10 cellular contexts compared by ENCODE assay signal in the genomic region with DNA sequence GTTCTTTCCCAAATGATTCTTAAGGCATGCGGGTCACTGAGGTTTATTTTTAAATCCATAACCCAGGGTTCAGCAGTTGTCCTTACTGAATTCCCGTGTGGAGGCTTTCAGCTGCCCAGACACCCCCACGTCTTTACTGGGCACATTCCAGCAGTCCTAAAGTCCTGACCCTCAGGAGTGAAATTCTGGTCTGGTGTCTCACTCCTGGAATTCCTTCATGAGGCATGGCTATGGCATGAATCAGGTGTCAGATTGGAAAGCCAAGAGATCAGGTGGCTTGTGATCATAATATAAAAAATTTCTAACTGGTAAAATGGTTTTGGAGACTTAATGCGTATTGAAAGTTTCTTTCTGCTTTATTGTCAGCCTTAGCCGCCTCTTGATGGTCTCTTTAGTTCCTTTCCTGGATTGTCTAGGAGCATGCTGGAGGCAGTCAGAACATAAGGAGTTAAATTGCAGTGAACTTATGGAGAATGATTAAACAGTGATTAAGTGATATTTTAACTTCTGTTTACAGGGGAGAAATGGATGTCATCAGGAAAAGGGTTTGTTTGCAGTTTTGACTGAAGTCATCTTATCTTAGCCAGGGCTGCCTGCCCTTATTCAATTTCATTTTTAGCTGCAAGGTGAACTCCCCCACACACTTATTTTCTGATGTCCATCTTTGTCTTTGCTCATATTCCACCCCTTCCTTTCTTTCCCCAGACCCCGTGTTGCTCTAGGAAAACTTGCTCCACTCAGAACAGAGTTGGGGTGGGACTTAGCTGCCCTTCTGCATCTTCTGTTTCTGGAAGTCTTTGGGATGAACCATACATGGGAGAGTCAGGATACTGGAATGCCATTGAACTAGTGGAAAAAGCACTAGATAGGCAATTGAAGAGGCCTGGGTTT. TPM values are rescaled to one million over a fixed set of nuclear protein-coding genes. Genes with fewer than 3 reads are reported as not detected.
DNase-seq lines count a peak whose midpoint lies in the region; ATAC-seq and TF ChIP-seq lines count a peak whose summit lies in the region.
"Had no signal": no experiment of that assay in that cellular context is flagged by ENCODE, and none has a peak within 500 bp of the region (broad histone marks: within the 10 kb centered on the region; RNA-seq: fewer than 3 reads in every experiment).

No MANE protein-coding gene starts in this region.

- H3K4me3 Mint-ChIP-seq in activated T-helper 17 cell treated with anti-CD3 and anti-CD28 coated beads, Interleukin-2, amount 50 U/mL, for 72 hours = no peak overlapping the region
- H3K4me3 Mint-ChIP-seq: activated naive CD4-positive, alpha-beta T cell treated with anti-CD3 and anti-CD28 coated beads, Interleukin-2, amount 50 U/mL, for 24 hours had no signal

- DNase-seq in HT1080 (ENCODE audit: low read depth) (peak; percentile 92), astrocyte of the spinal cord (ENCODE audit: low read depth, low spot score) (peak; percentile 66), kidney tubule cell (ENCODE audit: low spot score) (peak; percentile 98), suprapubic skin (ENCODE audit: low spot score in 2 of 2) (no peak), mucosa of descending colon (no peak)

- TF ChIP-seq CTCF in astrocyte of the spinal cord (IDR thresholded peaks at IDR 0.05; ENCODE audit: low read depth, low read length) = no peak
- no peak for TF ChIP-seq CTCF in suprapubic skin (IDR thresholded peaks at IDR 0.05)
- no peak for TF ChIP-seq CTCF in mucosa of descending colon (IDR thresholded peaks at IDR 0.05)

- no peak overlapping the region for H3K27ac Mint-ChIP-seq in activated T-helper 17 cell treated with anti-CD3 and anti-CD28 coated beads, Interleukin-2, amount 50 U/mL, for 72 hours
- H3K27ac Mint-ChIP-seq: activated naive CD4-positive, alpha-beta T cell treated with anti-CD3 and anti-CD28 coated beads, Interleukin-2, amount 50 U/mL, for 24 hours had no signal

- no peaks in the 10 kb centered on the region for H3K9me3 Mint-ChIP-seq in activated T-helper 17 cell treated with anti-CD3 and anti-CD28 coated beads, Interleukin-2, amount 50 U/mL, for 72 hours
- H3K9me3 Mint-ChIP-seq: activated naive CD4-positive, alpha-beta T cell treated with anti-CD3 and anti-CD28 coated beads, Interleukin-2, amount 50 U/mL, for 24 hours had no signal

- no peaks in the 10 kb centered on the region for H3K27me3 ChIP-seq in suprapubic skin

- H3K9me3 ChIP-seq in suprapubic skin (no peaks in the 10 kb centered on the region), mucosa of descending colon (no peaks in the 10 kb centered on the region)
- H3K9me3 ChIP-seq: HAP-1 had no signal

- no peak for ATAC-seq in activated T-helper 17 cell treated with anti-CD3 and anti-CD28 coated beads, Interleukin-2, amount 50 U/mL, for 72 hours (replicated peaks)
- ATAC-seq in GM21576 (IDR thresholded peaks at IDR 0.05; ENCODE audit: unreplicated experiment) = no peak
- ATAC-seq in GM19455 (IDR thresholded peaks at IDR 0.05; ENCODE audit: unreplicated experiment) = no peak
- no peak for ATAC-seq in mucosa of descending colon

- H3K36me3 ChIP-seq in suprapubic skin (no peaks in the 10 kb centered on the region), mucosa of descending colon (ENCODE audit: low read depth) (no peaks in the 10 kb centered on the region)
- H3K36me3 ChIP-seq: HAP-1 had no signal

- H3K4me1 Mint-ChIP-seq in activated T-helper 17 cell treated with anti-CD3 and anti-CD28 coated beads, Interleukin-2, amount 50 U/mL, for 72 hours = peaks cover 11% of the 10 kb centered on the region

- no peak for TF ChIP-seq POLR2A in suprapubic skin (IDR thresholded peaks at IDR 0.05)

- intact Hi-C loops in mucosa of descending colon (cut with DNase I, micrococcal nuclease) = no loop called here

- 63% methylated on average over 6 of the region's 6 CpGs for WGBS in suprapubic skin

- H3K4me3 ChIP-seq in astrocyte of the spinal cord (ENCODE audit: low read depth, low read length) (no peak overlapping the region), suprapubic skin (no peak overlapping the region), mucosa of descending colon (no peak overlapping the region)
- H3K4me3 ChIP-seq: HAP-1 had no signal

- peaks cover 3% of the 10 kb centered on the region for H3K36me3 Mint-ChIP-seq in activated T-helper 17 cell treated with anti-CD3 and anti-CD28 coated beads, Interleukin-2, amount 50 U/mL, for 72 hours (ENCODE audit: low read depth)
- H3K36me3 Mint-ChIP-seq: activated naive CD4-positive, alpha-beta T cell treated with anti-CD3 and anti-CD28 coated beads, Interleukin-2, amount 50 U/mL, for 24 hours had no signal

- no peaks in the 10 kb centered on the region for H3K27me3 Mint-ChIP-seq in activated T-helper 17 cell treated with anti-CD3 and anti-CD28 coated beads, Interleukin-2, amount 50 U/mL, for 72 hours
- H3K27me3 Mint-ChIP-seq: activated naive CD4-positive, alpha-beta T cell treated with anti-CD3 and anti-CD28 coated beads, Interleukin-2, amount 50 U/mL, for 24 hours had no signal

- H3K27ac ChIP-seq in suprapubic skin = no peak overlapping the region

- peak; percentile 23 for TF ChIP-seq EP300 in suprapubic skin (IDR thresholded peaks at IDR 0.05)

- H3K4me1 ChIP-seq in suprapubic skin (peaks cover 31% of the 10 kb centered on the region), mucosa of descending colon (ENCODE audit: low read depth) (peaks cover 12% of the 10 kb centered on the region)

- in situ Hi-C loops in astrocyte of the spinal cord (cut with HindIII; ENCODE audit: low sequenced_read_pairs) = no loop called here

RNA-seq across cellular contexts. Expression of a gene that starts 25.7 kb away (rescaled TPM):
- 137 and 148 TPM in 2 replicates for total RNA-seq in HT1080 (2014; rRNA removed; shearing (Covaris generic))
- 54.9 and 63.9 TPM in 2 replicates for polyA plus RNA-seq in HT1080 (2015; cell fraction: cytosol; rRNA removed)
- polyA plus RNA-seq in HT1080 (2015; cell fraction: nucleus; rRNA removed) = 349 and 380 TPM in 2 replicates
- total RNA-seq in suprapubic skin (100 to 1,000 TPM; 421 to 942 (median 545) TPM), mucosa of descending colon (100 to 1,000 TPM; 146 to 362 (median 156) TPM)
- total RNA-seq in activated T-helper 17 cell treated with anti-CD3 and anti-CD28 coated beads, Interleukin-2, amount 50 U/mL, for 72 hours = 100 to 1,000 TPM; 434 to 605 TPM

Comparison
In these comparisons a context has a peak if more than half of its experiments do, and no peak if none do; other contexts are left out.
1. DNase-seq: peak in HT1080 (single experiment), astrocyte of the spinal cord (single experiment) and kidney tubule cell (single experiment); none in suprapubic skin (0 of 2) and mucosa of descending colon (0 of 3).